In the genomic region with DNA sequence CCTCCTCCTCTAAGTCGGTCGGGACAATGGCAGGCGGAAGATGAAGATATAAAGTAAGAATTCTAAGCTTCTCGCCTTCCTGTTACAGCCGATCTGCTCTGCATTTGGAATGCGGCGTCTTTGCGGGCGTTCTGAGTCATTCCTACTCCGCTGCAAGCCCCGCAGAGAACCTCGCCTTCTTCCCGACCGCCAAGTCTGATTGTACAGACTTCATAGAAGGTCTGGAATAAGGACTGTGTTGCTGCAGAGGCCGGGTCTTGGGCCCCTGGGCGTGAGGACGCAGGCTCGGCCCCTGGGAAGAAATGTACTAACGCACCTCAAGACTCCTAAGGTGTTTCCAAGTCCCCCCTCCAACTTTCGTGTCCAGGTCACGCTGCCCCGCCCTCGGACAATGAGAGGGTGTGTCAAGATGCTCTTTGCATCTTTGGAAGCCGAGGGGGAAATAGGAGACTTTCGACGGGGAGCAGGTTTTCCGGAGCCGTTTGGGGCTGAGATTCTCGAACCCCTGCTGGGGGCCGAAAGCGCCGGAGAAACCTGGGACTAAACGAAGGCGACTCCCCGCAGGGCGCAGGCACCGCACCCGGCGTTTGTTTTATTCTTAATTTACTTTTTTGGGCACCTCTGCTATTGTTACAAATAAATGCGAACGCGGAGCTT, we compare ENCODE assay signal across 23 cellular contexts. TPM values are rescaled to one million over a fixed set of nuclear protein-coding genes. Genes with fewer than 3 reads are reported as not detected.
DNase-seq lines count a peak whose midpoint lies in the region; ATAC-seq and TF ChIP-seq lines count a peak whose summit lies in the region.
"Had no signal": no experiment of that assay in that cellular context is flagged by ENCODE, and none has a peak within 500 bp of the region (broad histone marks: within the 10 kb centered on the region; RNA-seq: fewer than 3 reads in every experiment).

No MANE protein-coding gene starts in this region.

- no peak overlapping the region for H3K27ac ChIP-seq in iPS-20b (ENCODE audit: low read length)
- no peak overlapping the region for H3K27ac ChIP-seq in spleen
- H3K27ac ChIP-seq: lower lobe of right lung, ovary, SJSA1, stomach, upper lobe of left lung had no signal

- no peaks in the 10 kb centered on the region for H3K9me3 Mint-ChIP-seq in activated CD4-positive, alpha-beta memory T cell treated with anti-CD3 and anti-CD28 coated beads for 36 hours
- no peaks in the 10 kb centered on the region for H3K9me3 Mint-ChIP-seq in activated CD4-positive, alpha-beta memory T cell treated with anti-CD3 and anti-CD28 coated beads, Interleukin-2, amount 10 ng/mL, durations not matched to agents 7 days and 5 days
- H3K9me3 Mint-ChIP-seq: central memory CD8-positive, alpha-beta T cell had no signal

- WGBS in spleen, 5 donors = 7 to 15% (median 8%) methylated on average over 41 to 42 of the region's 42 CpGs

- no peak for ATAC-seq in HG03095 (IDR thresholded peaks at IDR 0.05; ENCODE audit: unreplicated experiment)
- ATAC-seq: HCT116, K562, lower lobe of right lung, PC-3 had no signal

- intact Hi-C loops in activated CD4-positive, alpha-beta memory T cell treated with anti-CD3 and anti-CD28 coated beads for 36 hours (cut with micrococcal nuclease) = loop anchor here (1.0 to 5.0 kb wide), 2 partner anchors 18 to 254 kb away; no protein-coding TSS in a partner anchor
- intact Hi-C loops in spleen (cut with DNase I; ENCODE audit: low total_unique reads) = no loop called here

- POLR2A ChIA-PET in activated CD4-positive, alpha-beta memory T cell treated with anti-CD3 and anti-CD28 coated beads for 36 hours (lab: Charles Lee) = no interaction called here
- POLR2A ChIA-PET in activated CD4-positive, alpha-beta memory T cell treated with anti-CD3 and anti-CD28 coated beads, Interleukin-2, amount 10 ng/mL, durations not matched to agents 7 days and 5 days (lab: Charles Lee) = no interaction called here

- peaks cover 10% of the 10 kb centered on the region for H3K4me1 ChIP-seq in NT2/D1 (ENCODE audit: insufficient read depth, insufficient read length)
- peaks cover 9% of the 10 kb centered on the region; the same call in 1 of the 2 replicates for H3K4me1 ChIP-seq in iPS-20b (ENCODE audit: insufficient read depth, low read length)
- H3K4me1 ChIP-seq in spleen = peaks cover 3 to 27% (median 15%) of the 10 kb centered on the region in 6 donors
- H3K4me1 ChIP-seq: SJSA1 had no signal

- H3K9me3 ChIP-seq in NT2/D1 (ENCODE audit: insufficient read depth, low read length) = no peaks in the 10 kb centered on the region
- peaks cover 4% of the 10 kb centered on the region; the same call in 1 of the 2 replicates for H3K9me3 ChIP-seq in iPS-20b (ENCODE audit: insufficient read depth, low read depth, low read length)
- H3K9me3 ChIP-seq in spleen = no peaks in the 10 kb centered on the region
- H3K9me3 ChIP-seq: lower lobe of right lung, SJSA1, upper lobe of left lung had no signal

- no peak overlapping the region for H3K9ac ChIP-seq in NT2/D1 (ENCODE audit: insufficient read length, low read depth)
- H3K9ac ChIP-seq in iPS-20b (ENCODE audit: low read depth, low read length) = no peak overlapping the region

- TF ChIP-seq CTCF in spleen (IDR thresholded peaks at IDR 0.05 in 8 of 11, conservative IDR thresholded peaks at IDR 0.05 in 3 of 11) = no peak

- H3K36me3 ChIP-seq in NT2/D1 (ENCODE audit: insufficient read depth, insufficient read length, low read length) (no peaks in the 10 kb centered on the region), iPS-20b (ENCODE audit: insufficient read depth, low read depth, low read length) (no peaks in the 10 kb centered on the region), spleen (no peaks in the 10 kb centered on the region)
- H3K36me3 ChIP-seq: lower lobe of right lung, ovary, SJSA1, stomach, upper lobe of left lung had no signal

- H3K27me3 Mint-ChIP-seq in activated CD4-positive, alpha-beta memory T cell treated with anti-CD3 and anti-CD28 coated beads for 36 hours = peaks cover 87% of the 10 kb centered on the region
- peaks cover 96% of the 10 kb centered on the region for H3K27me3 Mint-ChIP-seq in activated CD4-positive, alpha-beta memory T cell treated with anti-CD3 and anti-CD28 coated beads, Interleukin-2, amount 10 ng/mL, durations not matched to agents 7 days and 5 days

- H3K27me3 ChIP-seq in NT2/D1 (ENCODE audit: insufficient read depth, insufficient read length) (peaks cover 100% of the 10 kb centered on the region), iPS-20b (ENCODE audit: insufficient read depth, low read length) (peaks cover 100% of the 10 kb centered on the region), spleen (replicated peaks in 1 of 7) (peaks cover 16 to 100% (median 87%) of the 10 kb centered on the region in 7 donors)
- H3K27me3 ChIP-seq: ovary had no signal

- peak overlapping the region; percentile 0 for H3K4me3 ChIP-seq in NT2/D1 (ENCODE audit: insufficient read length, low read depth)
- H3K4me3 ChIP-seq in iPS-20b (ENCODE audit: low read length) = peak overlapping the region; percentile 17; the same call in 1 of the 2 replicates
- H3K4me3 ChIP-seq in spleen = no peak overlapping the region
- H3K4me3 ChIP-seq: K562, lower lobe of right lung, ovary, SJSA1, stomach, upper lobe of left lung had no signal

- H3K36me3 Mint-ChIP-seq in activated CD4-positive, alpha-beta memory T cell treated with anti-CD3 and anti-CD28 coated beads for 36 hours = peaks cover 1% of the 10 kb centered on the region
- H3K36me3 Mint-ChIP-seq in activated CD4-positive, alpha-beta memory T cell treated with anti-CD3 and anti-CD28 coated beads, Interleukin-2, amount 10 ng/mL, durations not matched to agents 7 days and 5 days (ENCODE audit: low read depth) = no peaks in the 10 kb centered on the region

- H3K4me1 Mint-ChIP-seq in activated CD4-positive, alpha-beta memory T cell treated with anti-CD3 and anti-CD28 coated beads for 36 hours (ENCODE audit: low read depth) = peaks cover 19% of the 10 kb centered on the region
- peaks cover 9% of the 10 kb centered on the region for H3K4me1 Mint-ChIP-seq in activated CD4-positive, alpha-beta memory T cell treated with anti-CD3 and anti-CD28 coated beads, Interleukin-2, amount 10 ng/mL, durations not matched to agents 7 days and 5 days

- TF ChIP-seq POLR2A in spleen (IDR thresholded peaks at IDR 0.05) = no peak

- H3K27ac Mint-ChIP-seq in activated CD4-positive, alpha-beta memory T cell treated with anti-CD3 and anti-CD28 coated beads for 36 hours = peak overlapping the region; percentile 6
- no peak overlapping the region for H3K27ac Mint-ChIP-seq in activated CD4-positive, alpha-beta memory T cell treated with anti-CD3 and anti-CD28 coated beads, Interleukin-2, amount 10 ng/mL, durations not matched to agents 7 days and 5 days

- no peak for DNase-seq in activated CD4-positive, alpha-beta memory T cell treated with anti-CD3 and anti-CD28 coated beads for 36 hours
- DNase-seq in activated CD4-positive, alpha-beta memory T cell treated with anti-CD3 and anti-CD28 coated beads, Interleukin-2, amount 10 ng/mL, durations not matched to agents 7 days and 5 days = no peak
- DNase-seq in NT2/D1 (ENCODE audit: low read depth, low spot score) (no peak), spleen (peak; percentile 61), ureter (ENCODE audit: low spot score) (no peak)
- no peak for DNase-seq in stimulated activated CD4-positive, alpha-beta T cell treated with anti-CD3 and anti-CD28 coated beads, Interleukin-4, amount 100 ng/mL, for 24 hours
- DNase-seq: Calu3; effector memory CD4-positive, alpha-beta T cell; GDM1; lower lobe of right lung; NCI-H187 treated with DMSO at 0.1 percent for 48 hours; NCI-H345; ovary; PC-3; stomach had no signal

- no peak overlapping the region for H3K4me3 Mint-ChIP-seq in activated CD4-positive, alpha-beta memory T cell treated with anti-CD3 and anti-CD28 coated beads for 36 hours
- no peak overlapping the region for H3K4me3 Mint-ChIP-seq in activated CD4-positive, alpha-beta memory T cell treated with anti-CD3 and anti-CD28 coated beads, Interleukin-2, amount 10 ng/mL, durations not matched to agents 7 days and 5 days
- H3K4me3 Mint-ChIP-seq: central memory CD8-positive, alpha-beta T cell had no signal

- CTCF ChIA-PET in activated CD4-positive, alpha-beta memory T cell treated with anti-CD3 and anti-CD28 coated beads for 36 hours (lab: Charles Lee) = no interaction called here
- CTCF ChIA-PET in activated CD4-positive, alpha-beta memory T cell treated with anti-CD3 and anti-CD28 coated beads, Interleukin-2, amount 10 ng/mL, durations not matched to agents 7 days and 5 days (lab: Charles Lee) = no interaction called here

RNA-seq across cellular contexts. Expression of a gene that starts 12.7 kb away (rescaled TPM):
- total RNA-seq in activated CD4-positive, alpha-beta memory T cell treated with anti-CD3 and anti-CD28 coated beads for 36 hours = not detected
- total RNA-seq in activated CD4-positive, alpha-beta memory T cell treated with anti-CD3 and anti-CD28 coated beads, Interleukin-2, amount 10 ng/mL, durations not matched to agents 7 days and 5 days = not detected
- total RNA-seq in spleen = under 1 TPM in 1 of 7 donors, not detected in 6; 0.26 TPM
- polyA plus RNA-seq in spleen = not detected
- not detected for total RNA-seq in ureter
- total RNA-seq: Calu3, fibroblast of lung, K562, lower lobe of right lung, ovary, PC-3, stomach had no signal
- polyA plus RNA-seq: fibroblast of lung, K562, ovary, stomach had no signal

Comparison
In these comparisons a context has a peak if more than half of its experiments do, and no peak if none do; other contexts are left out.
1. H3K4me3 ChIP-seq: peak in NT2/D1 (single experiment) and iPS-20b (single experiment); none in spleen (0 of 8).